ENCODE assay signal across 21 cellular contexts in the genomic region with DNA sequence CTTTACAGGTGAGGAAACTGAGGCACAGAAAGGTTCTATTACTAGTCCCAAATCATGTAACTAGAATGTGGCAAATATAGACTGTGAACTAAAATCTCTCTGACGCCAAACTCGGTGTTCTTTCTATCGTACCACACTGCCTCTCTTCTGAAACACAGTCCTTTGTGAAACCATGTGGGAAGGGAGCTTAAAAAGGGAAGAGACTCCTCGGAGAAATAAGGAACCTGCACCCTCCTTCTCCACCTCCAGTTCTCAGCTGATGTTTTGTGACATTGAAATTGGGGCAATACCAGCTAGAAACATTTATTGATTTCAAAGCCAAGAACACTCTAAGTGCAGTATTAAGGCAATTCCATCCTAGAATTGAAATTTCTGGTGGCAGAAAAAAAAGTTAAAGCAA.
"Had no signal": no experiment of that assay in that cellular context is flagged by ENCODE, and none has a peak within 500 bp of the region (broad histone marks: within the 10 kb centered on the region; RNA-seq: fewer than 3 reads in every experiment).

No MANE protein-coding gene starts in this region.

- H3K36me3 Mint-ChIP-seq: naive thymus-derived CD8-positive, alpha-beta T cell; stimulated activated naive B cell treated with anti-CD40 and anti-IgM and Interleukin-4, amounts not matched to agents 10 μg/mL and 1 μg/mL and 100 μg/mL, for 72 hours had no signal

- H3K4me3 Mint-ChIP-seq: dendritic cell treated with granulocyte-macrophage colony-stimulating factor and Interleukin-4, amounts not matched to agents 40 ng/mL and 50 ng/mL, for 4 days; effector memory CD8-positive, alpha-beta T cell; stimulated activated naive B cell treated with anti-CD40 and anti-IgM and Interleukin-4, amounts not matched to agents 10 μg/mL and 1 μg/mL and 100 μg/mL, for 72 hours; stimulated activated naive CD8-positive, alpha-beta T cell treated with anti-CD3 and anti-CD28 coated beads, Interleukin-15, amount 100 ng/mL, for 72 hours had no signal

- DNase-seq: effector memory CD8-positive, alpha-beta T cell; esophagus squamous epithelium; foreskin fibroblast; glutamatergic neuron; mammary epithelial cell; mucosa of descending colon; naive thymus-derived CD8-positive, alpha-beta T cell; posterior cingulate gyrus; sigmoid colon; stimulated activated CD4-positive, alpha-beta T cell treated with anti-CD3 and anti-CD28 coated beads, Interleukin-2, amount 100 ng/mL, for 24 hours; stimulated activated CD4-positive, alpha-beta T cell treated with anti-CD3 and anti-CD28 coated beads, Interleukin-4, amount 100 ng/mL, for 4 hours; stimulated activated naive B cell treated with anti-CD40 and anti-IgM and Interleukin-4, amounts not matched to agents 10 μg/mL and 1 μg/mL and 100 μg/mL, for 72 hours; stimulated activated naive CD8-positive, alpha-beta T cell treated with anti-CD3 and anti-CD28 coated beads, Interleukin-15, amount 100 ng/mL, for 72 hours; transverse colon had no signal

- H3K27ac Mint-ChIP-seq: dendritic cell treated with granulocyte-macrophage colony-stimulating factor and Interleukin-4, amounts not matched to agents 40 ng/mL and 50 ng/mL, for 4 days; effector memory CD8-positive, alpha-beta T cell; naive thymus-derived CD8-positive, alpha-beta T cell; stimulated activated naive B cell treated with anti-CD40 and anti-IgM and Interleukin-4, amounts not matched to agents 10 μg/mL and 1 μg/mL and 100 μg/mL, for 72 hours had no signal

- H3K36me3 ChIP-seq: esophagus squamous epithelium, gastroesophageal sphincter, neutrophil, right atrium auricular region, sigmoid colon, thoracic aorta, transverse colon had no signal

- H3K27me3 ChIP-seq: gastroesophageal sphincter, right atrium auricular region, sigmoid colon, transverse colon had no signal

- ATAC-seq: effector memory CD8-positive, alpha-beta T cell; gastroesophageal sphincter; left lobe of liver; mucosa of descending colon; naive thymus-derived CD8-positive, alpha-beta T cell; stimulated activated naive B cell treated with anti-CD40 and anti-IgM and Interleukin-4, amounts not matched to agents 10 μg/mL and 1 μg/mL and 100 μg/mL, for 72 hours; stimulated activated naive CD8-positive, alpha-beta T cell treated with anti-CD3 and anti-CD28 coated beads, Interleukin-15, amount 100 ng/mL, for 72 hours had no signal

- H3K27ac ChIP-seq: esophagus squamous epithelium, gastroesophageal sphincter, neutrophil, right atrium auricular region, sigmoid colon, skin epidermis, thoracic aorta, transverse colon had no signal

- H3K9me3 ChIP-seq: esophagus squamous epithelium, gastroesophageal sphincter, mucosa of descending colon, neutrophil, right atrium auricular region, sigmoid colon, thoracic aorta, transverse colon had no signal

- H3K4me3 ChIP-seq: esophagus squamous epithelium, gastroesophageal sphincter, mucosa of descending colon, right atrium auricular region, sigmoid colon, skin epidermis, thoracic aorta, transverse colon had no signal

- H3K4me1 Mint-ChIP-seq: naive thymus-derived CD8-positive, alpha-beta T cell; stimulated activated naive B cell treated with anti-CD40 and anti-IgM and Interleukin-4, amounts not matched to agents 10 μg/mL and 1 μg/mL and 100 μg/mL, for 72 hours; stimulated activated naive CD8-positive, alpha-beta T cell treated with anti-CD3 and anti-CD28 coated beads, Interleukin-15, amount 100 ng/mL, for 72 hours had no signal

- H3K9me3 Mint-ChIP-seq: dendritic cell treated with granulocyte-macrophage colony-stimulating factor and Interleukin-4, amounts not matched to agents 40 ng/mL and 50 ng/mL, for 4 days; effector memory CD8-positive, alpha-beta T cell; naive thymus-derived CD8-positive, alpha-beta T cell; stimulated activated naive B cell treated with anti-CD40 and anti-IgM and Interleukin-4, amounts not matched to agents 10 μg/mL and 1 μg/mL and 100 μg/mL, for 72 hours; stimulated activated naive CD8-positive, alpha-beta T cell treated with anti-CD3 and anti-CD28 coated beads, Interleukin-15, amount 100 ng/mL, for 72 hours had no signal

- H3K4me1 ChIP-seq: right atrium auricular region had no signal
